In genomic region chr19:2495651-2496316, GRCh38 we compare ENCODE assay signal across 9 cellular contexts. TPM values are rescaled to one million over a fixed set of nuclear protein-coding genes. Genes with fewer than 3 reads are reported as not detected.
DNase-seq lines count a peak whose midpoint lies in the region; ATAC-seq and TF ChIP-seq lines count a peak whose summit lies in the region.
"Had no signal": no experiment of that assay in that cellular context is flagged by ENCODE, and none has a peak within 500 bp of the region (broad histone marks: within the 10 kb centered on the region; RNA-seq: fewer than 3 reads in every experiment).

No MANE protein-coding gene starts in this region.

- no peak for TF ChIP-seq CTCF in choroid plexus epithelial cell (conservative IDR thresholded peaks at IDR 0.05; ENCODE audit: low read depth, low read length)
- TF ChIP-seq CTCF in upper lobe of left lung (IDR thresholded peaks at IDR 0.05) = no peak

- no peak overlapping the region for H2BK5ac ChIP-seq in mesenchymal stem cell (ENCODE audit: low read depth, low read length, poor library complexity, severe bottlenecking)

- H4K91ac ChIP-seq in mesenchymal stem cell (ENCODE audit: low read length) = no peak overlapping the region

- H3K23ac ChIP-seq in mesenchymal stem cell (ENCODE audit: low read length in 2 of 2) = no peak overlapping the region

- H3K27ac ChIP-seq in mesenchymal stem cell (ENCODE audit: low read length, poor library complexity, severe bottlenecking) = no peak overlapping the region
- peak overlapping the region; percentile 86 to 91 (median 88) for H3K27ac ChIP-seq in upper lobe of left lung

- no peaks in the 10 kb centered on the region for H3K79me1 ChIP-seq in mesenchymal stem cell (replicated peaks; ENCODE audit: low read length, poor library complexity, severe bottlenecking)

- peak overlapping the region in 1 of 2 experiments; percentile 63 for H3K4ac ChIP-seq in mesenchymal stem cell (ENCODE audit: low read depth in 1 of 2, low read length in 2 of 2)

- H3K27me3 Mint-ChIP-seq in activated T-cell treated with anti-CD3 and anti-CD28 coated beads, Interleukin-2, amount 50 U/mL, for 4 hours (ENCODE audit: low read depth) = peaks cover 25% of the 10 kb centered on the region

- H3K4me3 Mint-ChIP-seq in activated T-cell treated with anti-CD3 and anti-CD28 coated beads, Interleukin-2, amount 50 U/mL, for 4 hours = peak overlapping the region; percentile 50

- no peaks in the 10 kb centered on the region for H3K27me3 ChIP-seq in mesenchymal stem cell (ENCODE audit: control insufficient read depth in 1 of 2, insufficient read depth in 1 of 2, low read length in 2 of 2)
- no peaks in the 10 kb centered on the region for H3K27me3 ChIP-seq in upper lobe of left lung

- H2AK5ac ChIP-seq in mesenchymal stem cell (ENCODE audit: low read length, severe bottlenecking) = peak overlapping the region; percentile 11

- peak overlapping the region in 1 of 2 experiments; percentile 80 for H2BK12ac ChIP-seq in mesenchymal stem cell (ENCODE audit: low read length in 2 of 2)

- peak overlapping the region in 1 of 2 experiments; percentile 94 for H3K18ac ChIP-seq in mesenchymal stem cell (ENCODE audit: low read depth in 1 of 2, low read length in 2 of 2)

- peak overlapping the region; percentile 12 for H2BK15ac ChIP-seq in mesenchymal stem cell (ENCODE audit: low read depth, poor library complexity, severe bottlenecking)

- TF ChIP-seq EP300 in upper lobe of left lung (IDR thresholded peaks at IDR 0.05) = peak in 1 of 4 donors; percentile 18

- H4K8ac ChIP-seq in mesenchymal stem cell (ENCODE audit: low read length) = no peak overlapping the region

- H2BK120ac ChIP-seq in mesenchymal stem cell (ENCODE audit: low read depth, low read length) = peak overlapping the region; percentile 78

- no peaks in the 10 kb centered on the region for H3K9me3 Mint-ChIP-seq in activated T-cell treated with anti-CD3 and anti-CD28 coated beads, Interleukin-2, amount 50 U/mL, for 4 hours
- H3K9me3 Mint-ChIP-seq: stimulated activated naive CD8-positive, alpha-beta T cell treated with anti-CD3 and anti-CD28 coated beads, Interleukin-15, Interleukin-2, amounts not matched to agents 100 ng/mL and 50 ng/mL, for 24 hours had no signal

- H3K9me3 ChIP-seq in mesenchymal stem cell (ENCODE audit: control insufficient read depth, low read length) = no peaks in the 10 kb centered on the region
- no peaks in the 10 kb centered on the region for H3K9me3 ChIP-seq in upper lobe of left lung

- peaks cover 25% of the 10 kb centered on the region for H3K4me1 Mint-ChIP-seq in activated T-cell treated with anti-CD3 and anti-CD28 coated beads, Interleukin-2, amount 50 U/mL, for 4 hours (ENCODE audit: low read depth)

- H3K4me3 ChIP-seq in choroid plexus epithelial cell (ENCODE audit: low read depth, low read length) (peak overlapping the region; percentile 62), mesenchymal stem cell (ENCODE audit: insufficient read depth in 1 of 2, low read depth in 1 of 2, low read length in 2 of 2) (peak overlapping the region in 1 of 2 experiments; percentile 82), upper lobe of left lung (peak overlapping the region in 3 of 4 donors; percentile 53 to 68 (median 62))

- H3K4me1 ChIP-seq in mesenchymal stem cell (ENCODE audit: control insufficient read depth, insufficient read depth, low read depth, low read length) (peaks cover 37% of the 10 kb centered on the region), upper lobe of left lung (peaks cover 34 to 59% (median 38%) of the 10 kb centered on the region in 4 donors)

- peak overlapping the region; percentile 78 for H3K4me2 ChIP-seq in mesenchymal stem cell (ENCODE audit: low read length, poor library complexity, severe bottlenecking)

- H3K36me3 ChIP-seq in mesenchymal stem cell (ENCODE audit: control insufficient read depth in 1 of 2, insufficient read depth in 2 of 2, low read depth in 1 of 2, low read length in 2 of 2) (no peaks in the 10 kb centered on the region), upper lobe of left lung (no peaks in the 10 kb centered on the region)

- no peak for TF ChIP-seq POLR2A in upper lobe of left lung (IDR thresholded peaks at IDR 0.05)

- no peaks in the 10 kb centered on the region for H3K36me3 Mint-ChIP-seq in activated T-cell treated with anti-CD3 and anti-CD28 coated beads, Interleukin-2, amount 50 U/mL, for 4 hours (ENCODE audit: insufficient read depth)

- H2AFZ ChIP-seq in mesenchymal stem cell (ENCODE audit: low read depth, low read length) = no peak overlapping the region

- no peak for DNase-seq in activated T-cell treated with anti-CD3 and anti-CD28 coated beads, Interleukin-2, amount 50 U/mL, for 4 hours
- no peak for DNase-seq in activated T-cell treated with anti-CD3 and anti-CD28 coated beads, Interleukin-2, amount 50 U/mL, for 48 hours
- DNase-seq in choroid plexus epithelial cell (ENCODE audit: low read depth) = no peak
- DNase-seq in mesenchymal stem cell = peak; percentile 80
- DNase-seq in upper lobe of left lung = peak in 1 of 2 donors; percentile 77
- DNase-seq in NCI-H2081 (lab: John Stamatoyannopoulos, UW) = no peak
- DNase-seq in cortex of kidney (lab: John Stamatoyannopoulos, UW) = no peak

- H3K9ac ChIP-seq in mesenchymal stem cell (ENCODE audit: low read length) = peak overlapping the region; percentile 88

- no peak for ATAC-seq in activated T-cell treated with anti-CD3 and anti-CD28 coated beads, Interleukin-2, amount 50 U/mL, for 4 hours
- peak in 1 of 2 donors; percentile 8 for ATAC-seq in upper lobe of left lung (ENCODE audit: low FRiP score in 2 of 2)
- no peak for ATAC-seq in GM18909 (IDR thresholded peaks at IDR 0.05; ENCODE audit: poor library complexity, unreplicated experiment)

- 46% methylated on average over 11 of the region's 16 CpGs for WGBS in mesenchymal stem cell
- WGBS in upper lobe of left lung, 2 donors = 30% methylated on average over 12 to 16 of the region's 16 CpGs

- H3K14ac ChIP-seq in mesenchymal stem cell (ENCODE audit: low read length in 2 of 2) = no peak overlapping the region

RNA-seq across cellular contexts. Expression of gene GADD45B, which starts 19.9 kb away (rescaled TPM):
- total RNA-seq in activated T-cell treated with anti-CD3 and anti-CD28 coated beads, Interleukin-2, amount 50 U/mL, for 4 hours = 10 to 100 TPM; 67.4 to 75.5 (median 72.8) TPM
- polyA plus RNA-seq in mesenchymal stem cell (2013, experiment 1 of 2) = 57.8 TPM
- 51.9 TPM for polyA plus RNA-seq in mesenchymal stem cell (2013, experiment 2 of 2)
- total RNA-seq in upper lobe of left lung = 100 to 1,000 TPM in 4 of 6 donors, 10 to 100 TPM in 2; 93.2 to 247 (median 139) TPM

RNA-seq across cellular contexts. Expression of gene LMNB2, which starts 39.0 kb away (rescaled TPM):
- total RNA-seq in activated T-cell treated with anti-CD3 and anti-CD28 coated beads, Interleukin-2, amount 50 U/mL, for 4 hours = 10 to 100 TPM; 90.9 to 98.3 (median 92.0) TPM
- 37.7 TPM for polyA plus RNA-seq in mesenchymal stem cell (2013, experiment 1 of 2)
- 35.4 TPM for polyA plus RNA-seq in mesenchymal stem cell (2013, experiment 2 of 2)
- total RNA-seq in upper lobe of left lung = 10 to 100 TPM; 15.7 to 49.7 (median 28.2) TPM
